Comparison of ENCODE assay signal across 21 cellular contexts in genomic region chr12:115295886-115296285, GRCh38.
DNase-seq lines count a peak whose midpoint lies in the region; ATAC-seq, FAIRE-seq and TF ChIP-seq lines count a peak whose summit lies in the region.
"Had no signal": no experiment of that assay in that cellular context is flagged by ENCODE, and none has a peak within 500 bp of the region (broad histone marks: within the 10 kb centered on the region; RNA-seq: fewer than 3 reads in every experiment).

No MANE protein-coding gene starts in this region.

- ATAC-seq in A549: no peak
- ATAC-seq in IMR-90 (ENCODE audit: low read depth): no peak
- ATAC-seq in GM18505 (IDR thresholded peaks at IDR 0.05; ENCODE audit: unreplicated experiment): no peak
- no peak for ATAC-seq in GM18867 (IDR thresholded peaks at IDR 0.05; ENCODE audit: unreplicated experiment)
- ATAC-seq: CD8-positive, alpha-beta T cell had no signal

- in situ Hi-C loops in IMR-90 (cut with MboI; ENCODE audit: low sequenced_read_pairs): no loop called here

- no peaks in the 10 kb centered on the region for H3K23me2 ChIP-seq in H1 (ENCODE audit: low read depth, low read length)

- no peak overlapping the region for H2AK9ac ChIP-seq in IMR-90 (replicated peaks; ENCODE audit: low read depth, low read length, poor library complexity)

- H3K9ac ChIP-seq in IMR-90 (ENCODE audit: low read depth, low read length) (no peak overlapping the region), H1 (replicated peaks in 1 of 4; ENCODE audit: extremely low read depth in 1 of 4, low read depth in 3 of 4, low read length in 3 of 4) (no peak overlapping the region)
- H3K9ac ChIP-seq: BLaER1 treated with 17β-estradiol and CSF1 and Interleukin-3, amounts not matched to agents 10 nM and 100 nM had no signal

- H3K4me3 ChIP-seq in A549 (no peak overlapping the region), IMR-90 (ENCODE audit: insufficient read depth, low read depth, low read length) (no peak overlapping the region), H1 (ENCODE audit: extremely low read depth in 1 of 4, insufficient read depth in 2 of 4, low read depth in 3 of 4, low read length in 4 of 4) (no peak overlapping the region)
- H3K4me3 ChIP-seq: BLaER1 treated with 17β-estradiol and CSF1 and Interleukin-3, amounts not matched to agents 10 nM and 100 nM had no signal

- no peak overlapping the region for H3K14ac ChIP-seq in IMR-90 (replicated peaks; ENCODE audit: low read depth, low read length)
- H3K14ac ChIP-seq in H1 (ENCODE audit: insufficient read length): no peak overlapping the region

- dilution Hi-C loops in IMR-90 (cut with HindIII; ENCODE audit: low sequenced_read_pairs, unreplicated experiment): no loop called here

- no peaks in the 10 kb centered on the region; the same call in 1 of the 2 replicates for H3K9me1 ChIP-seq in IMR-90 (ENCODE audit: insufficient read depth, low read length)

- no peak overlapping the region for H3K18ac ChIP-seq in IMR-90 (ENCODE audit: low read depth, low read length)
- no peak overlapping the region for H3K18ac ChIP-seq in H1 (ENCODE audit: extremely low read depth, low read length)

- no peak overlapping the region for H2AK5ac ChIP-seq in IMR-90 (ENCODE audit: low read depth, low read length)
- H2AK5ac ChIP-seq in H1 (ENCODE audit: low read depth, low read length): no peak overlapping the region

- WGBS in A549 (ENCODE audit: missing lambda C conversion rate): 73% methylated on average over 3 of the region's 3 CpGs
- no CpG with 5 or more reads among the region's 3 CpGs for WGBS in IMR-90 (ENCODE audit: extremely low coverage in 2 of 2, insufficient read length in 1 of 2), 2 experiments
- WGBS in H1 (ENCODE audit: extremely low coverage in 1 of 2, insufficient coverage in 1 of 2, insufficient read length in 1 of 2, insufficient replicate concordance in 2 of 2, low coverage in 1 of 2, low lambda C conversion rate in 2 of 2, missing lambda C conversion rate in 1 of 2), 2 experiments: 96% methylated on average over 3 of the region's 3 CpGs; no CpG with 5 or more reads in 1 of the 2 experiments

- POLR2A ChIA-PET in A549 (lab: Yijun Ruan, JAX) (interaction anchor here (2.8 kb wide), 1 partner anchor 612 kb away, joined by 21 read pairs; the partner anchor contains the start of gene TBX3), IMR-90 (lab: Charles Lee; ENCODE audit: unreplicated experiment) (no interaction called here), H1 (lab: Charles Lee; ENCODE audit: partially characterized antibody) (no interaction called here)

- CTCF ChIA-PET in A549 (lab: Yijun Ruan, JAX): interaction anchor here (1.4 kb wide), 1 partner anchor 13 kb away, joined by 3 read pairs; no protein-coding TSS in a partner anchor
- CTCF ChIA-PET in IMR-90 (lab: Yijun Ruan, JAX): no interaction called here
- CTCF ChIA-PET in H1 (lab: Charles Lee; ENCODE audit: partially characterized antibody): interaction anchor here (0.6 to 1.4 kb wide), 2 partner anchors 163 to 457 kb away, joined by 3 read pairs; no protein-coding TSS in a partner anchor

- H2AFZ ChIP-seq in IMR-90 (replicated peaks; ENCODE audit: low read length, poor library complexity) (no peak overlapping the region), H1 (ENCODE audit: low read length) (peak overlapping the region; percentile 42; the same call in 1 of the 2 replicates)

- H2BK120ac ChIP-seq in IMR-90 (ENCODE audit: low read depth, low read length) (no peak overlapping the region), H1 (replicated peaks; ENCODE audit: low read depth, low read length) (no peak overlapping the region)

- DNase-seq in A549 (ENCODE audit: low read depth in 1 of 2, low spot score in 1 of 2): no peak
- no peak for DNase-seq in IMR-90
- no peak for DNase-seq in H1 (ENCODE audit: low read depth in 1 of 2, low spot score in 2 of 2)
- DNase-seq in NCI-H510A (lab: John Stamatoyannopoulos, UW): no peak
- DNase-seq: 8988T; AML-193; Caco-2; Calu3; CD4-positive, alpha-beta T cell; CD8-positive, alpha-beta T cell; DMS79 treated with DMSO at 0.1 percent for 48 hours; GF-D8 had no signal

- H3K4ac ChIP-seq in IMR-90 (ENCODE audit: low read depth, low read length): no peak overlapping the region
- no peak overlapping the region for H3K4ac ChIP-seq in H1 (replicated peaks; ENCODE audit: insufficient read length, low read depth, low read length)

- H3K4me1 ChIP-seq in A549 (peaks cover 31% of the 10 kb centered on the region), IMR-90 (ENCODE audit: control insufficient read depth, insufficient read depth, low read length) (peaks cover 6% of the 10 kb centered on the region), H1 (replicated peaks in 1 of 4; ENCODE audit: control insufficient read depth in 3 of 4, insufficient read depth in 4 of 4, low read length in 3 of 4) (peaks cover 0 to 12% (median 4%) of the 10 kb centered on the region in 4 experiments; a peak in 2 of 7 replicates)

- no peak overlapping the region for H4K5ac ChIP-seq in IMR-90 (ENCODE audit: low read depth, low read length)
- H4K5ac ChIP-seq in H1 (ENCODE audit: insufficient read length, low read depth, low read length): no peak overlapping the region

- TF ChIP-seq POLR2A in A549 (IDR thresholded peaks at IDR 0.05; ENCODE audit: low read length) (no peak), IMR-90 (IDR thresholded peaks at IDR 0.05; ENCODE audit: low read depth, low read length) (no peak), H1 (IDR thresholded peaks at IDR 0.05; ENCODE audit: control extremely low read depth in 1 of 2, low read depth in 2 of 2, low read length in 2 of 2) (no peak), GM18505 (IDR thresholded peaks at IDR 0.05; ENCODE audit: borderline replicate concordance, extremely low read depth, insufficient read depth, insufficient read length) (no peak)

- FAIRE-seq in A549 (lab: Jason Lieb, UNC) (no peak), H1 (lab: Jason Lieb, UNC) (no peak)
- FAIRE-seq: A204.1, D721Med, G401.6, GM12891, GM18507, GM19239 had no signal

- H3K27ac ChIP-seq in A549 (peak overlapping the region; percentile 56 to 60; a peak in 1 of 6 replicates), IMR-90 (ENCODE audit: insufficient read depth, low read length) (no peak overlapping the region), H1 (ENCODE audit: low read depth, low read length) (no peak overlapping the region)
- H3K27ac ChIP-seq: BLaER1 treated with 17β-estradiol and CSF1 and Interleukin-3, amounts not matched to agents 10 nM and 100 nM had no signal

- H2BK15ac ChIP-seq in IMR-90 (ENCODE audit: low read depth, low read length) (no peak overlapping the region), H1 (ENCODE audit: low read length) (no peak overlapping the region)

- TF ChIP-seq CTCF in A549 (IDR thresholded peaks at IDR 0.05) (no peak), IMR-90 (conservative IDR thresholded peaks at IDR 0.05; ENCODE audit: low read depth, low read length) (no peak), H1 (IDR thresholded peaks at IDR 0.05; ENCODE audit: control extremely low read depth in 1 of 3, insufficient read depth in 1 of 3, low read depth in 1 of 3, low read length in 3 of 3) (no peak)

- no peaks in the 10 kb centered on the region for H3K9me3 ChIP-seq in A549
- no peaks in the 10 kb centered on the region for H3K9me3 ChIP-seq in IMR-90 (ENCODE audit: control insufficient read depth, insufficient read depth, low read length)
- H3K9me3 ChIP-seq in H1 (ENCODE audit: insufficient read depth in 2 of 2, low read depth in 1 of 2, low read length in 1 of 2): no peaks in the 10 kb centered on the region
- H3K9me3 ChIP-seq: BLaER1 treated with 17β-estradiol and CSF1 and Interleukin-3, amounts not matched to agents 10 nM and 100 nM; Caco-2 had no signal

- TF ChIP-seq EP300 in A549 (IDR thresholded peaks at IDR 0.05): no peak
- TF ChIP-seq EP300 in H1 (IDR thresholded peaks at IDR 0.05; ENCODE audit: borderline replicate concordance in 1 of 2, low read depth in 2 of 2, low read length in 2 of 2): no peak

- H3K79me1 ChIP-seq in IMR-90 (ENCODE audit: low read depth in 1 of 2, low read length in 2 of 2) (no peaks in the 10 kb centered on the region), H1 (ENCODE audit: low read depth, low read length) (no peaks in the 10 kb centered on the region)

- no peaks in the 10 kb centered on the region for H3K27me3 ChIP-seq in IMR-90 (ENCODE audit: control insufficient read depth, insufficient read depth, low read length)
- no peaks in the 10 kb centered on the region for H3K27me3 ChIP-seq in H1 (replicated peaks in 1 of 4; ENCODE audit: control insufficient read depth in 3 of 4, extremely low read depth in 1 of 4, insufficient read depth in 3 of 4, low read length in 3 of 4)
- H3K27me3 ChIP-seq: BLaER1 treated with 17β-estradiol and CSF1 and Interleukin-3, amounts not matched to agents 10 nM and 100 nM had no signal

- no peaks in the 10 kb centered on the region for H4K20me1 ChIP-seq in IMR-90 (ENCODE audit: insufficient read depth, low read length)
- no peaks in the 10 kb centered on the region for H4K20me1 ChIP-seq in H1 (replicated peaks in 1 of 2; ENCODE audit: control insufficient read depth in 1 of 2, insufficient read depth in 2 of 2, low read length in 2 of 2)
- H4K20me1 ChIP-seq: BLaER1 treated with 17β-estradiol and CSF1 and Interleukin-3, amounts not matched to agents 10 nM and 100 nM had no signal

- BruUV-seq in IMR-90 (replicated peaks; lab: Mats Ljungman, UMichigan): no TSS peak

- H3K4me2 ChIP-seq in A549: no peak overlapping the region
- H3K4me2 ChIP-seq in IMR-90 (ENCODE audit: low read depth, low read length): no peak overlapping the region
- H3K4me2 ChIP-seq in H1 (ENCODE audit: insufficient read depth in 1 of 2, low read depth in 2 of 2, low read length in 2 of 2): no peak overlapping the region
- H3K4me2 ChIP-seq: BLaER1 treated with 17β-estradiol and CSF1 and Interleukin-3, amounts not matched to agents 10 nM and 100 nM had no signal

- intact Hi-C loops in IMR-90 (cut with micrococcal nuclease): no loop called here

- H3K36me3 ChIP-seq in IMR-90 (ENCODE audit: control insufficient read depth, insufficient read depth, low read length) (no peaks in the 10 kb centered on the region), H1 (ENCODE audit: control insufficient read depth in 2 of 4, insufficient read depth in 4 of 4, low read length in 3 of 4) (no peaks in the 10 kb centered on the region)
- H3K36me3 ChIP-seq: BLaER1 treated with 17β-estradiol and CSF1 and Interleukin-3, amounts not matched to agents 10 nM and 100 nM had no signal

- no peaks in the 10 kb centered on the region for H3K79me2 ChIP-seq in H1 (ENCODE audit: control insufficient read depth in 1 of 2, insufficient read depth in 2 of 2, low read length in 2 of 2)

- no peak overlapping the region for H2BK12ac ChIP-seq in H1 (ENCODE audit: low read depth, low read length)

- H4K91ac ChIP-seq in IMR-90 (ENCODE audit: insufficient read depth, low read depth, low read length): no peak overlapping the region
- no peak overlapping the region for H4K91ac ChIP-seq in H1 (replicated peaks; ENCODE audit: insufficient read length, low read length)

- H3K56ac ChIP-seq in IMR-90 (ENCODE audit: extremely low read depth, insufficient read depth, low read length) (no peak overlapping the region), H1 (replicated peaks; ENCODE audit: insufficient read length, low read depth, low read length) (no peak overlapping the region)

- H2BK5ac ChIP-seq in IMR-90 (ENCODE audit: low read depth, low read length, poor library complexity, severe bottlenecking) (no peak overlapping the region), H1 (ENCODE audit: low read depth, low read length) (no peak overlapping the region)

- H4K8ac ChIP-seq in IMR-90 (ENCODE audit: low read depth in 2 of 2, low read length in 2 of 2) (no peak overlapping the region), H1 (ENCODE audit: extremely low read depth, insufficient read depth, low read length) (no peak overlapping the region)

- H2BK20ac ChIP-seq in IMR-90 (ENCODE audit: low read depth, low read length) (no peak overlapping the region), H1 (ENCODE audit: low read length) (no peak overlapping the region)

- TF ChIP-seq RAD21 in A549 (conservative IDR thresholded peaks at IDR 0.05 in 1 of 2, IDR thresholded peaks at IDR 0.05 in 1 of 2) (no peak), IMR-90 (IDR thresholded peaks at IDR 0.05; ENCODE audit: low read length) (no peak), H1 (IDR thresholded peaks at IDR 0.05 in 1 of 2, conservative IDR thresholded peaks at IDR 0.05 in 1 of 2; ENCODE audit: low read depth in 2 of 2, low read length in 2 of 2) (no peak)

- no peak overlapping the region for H3K23ac ChIP-seq in IMR-90 (ENCODE audit: low read depth, low read length)
- H3K23ac ChIP-seq in H1 (ENCODE audit: insufficient read length): no peak overlapping the region

Comparison
In these comparisons a context has a peak if more than half of its experiments do, and no peak if none do; other contexts are left out.
1. H3K27ac ChIP-seq: peak in A549 (2 of 2); none in IMR-90 (single experiment) and H1 (single experiment).
2. Of the 18 proteins assayed by ChIP-seq in both H1 and A549: peak only in H1: none; only in A549: none; in both: MAFK; in neither: 17.